ENCODE assay signal across 16 cellular contexts in genomic region chr1:45730780-45731319, GRCh38.
"Had no signal": no experiment of that assay in that cellular context is flagged by ENCODE, and none has a peak within 500 bp of the region (broad histone marks: within the 10 kb centered on the region; RNA-seq: fewer than 3 reads in every experiment).

No MANE protein-coding gene starts in this region.

- ATAC-seq: activated CD4-positive, alpha-beta T cell treated with anti-CD3 and anti-CD28 coated beads for 36 hours; gastroesophageal sphincter; right cardiac atrium; stimulated activated memory B cell treated with anti-CD40 and anti-IgM and Interleukin-4, amounts not matched to agents 10 μg/mL and 1 μg/mL and 100 μg/mL, for 72 hours had no signal

- H3K9me3 ChIP-seq: gastroesophageal sphincter, neutrophil had no signal

- H2AFZ ChIP-seq: hepatocyte had no signal

- DNase-seq: activated CD4-positive, alpha-beta memory T cell treated with anti-CD3 and anti-CD28 coated beads, Interleukin-2, amount 10 ng/mL, durations not matched to agents 7 days and 5 days; activated CD4-positive, alpha-beta T cell treated with anti-CD3 and anti-CD28 coated beads for 36 hours; activated CD8-positive, alpha-beta memory T cell treated with anti-CD3 and anti-CD28 coated beads, Interleukin-2, amount 50 U/mL, for 4 hours; activated naive CD4-positive, alpha-beta T cell; kidney; left ventricle myocardium superior; midbrain; naive B cell; right cardiac atrium; stimulated activated CD4-positive, alpha-beta T cell treated with anti-CD3 and anti-CD28 coated beads, Interleukin-1b, Interleukin-23, amount 100 ng/mL, for 48 hours; T-helper 1 cell; WERI-Rb-1 had no signal

- H3K27ac ChIP-seq: gastroesophageal sphincter, hepatocyte, neutrophil, WERI-Rb-1 had no signal

- H3K4me1 ChIP-seq: gastroesophageal sphincter had no signal

- H3K4me3 ChIP-seq: gastroesophageal sphincter, hepatocyte had no signal

- H3K4me2 ChIP-seq: hepatocyte had no signal

- H3K27me3 ChIP-seq: gastroesophageal sphincter, hepatocyte, neutrophil had no signal
